Comparison of ENCODE assay signal across 2 cellular contexts in genomic region chr7:39734605-39735004, GRCh38.
TF ChIP-seq lines count a peak whose summit lies in the region.

No MANE protein-coding gene starts in this region.

TF ChIP-seq in IMR-90, 13 proteins besides CTCF, POLR2A, EP300 and RAD21 (continued from another document):
- TF ChIP-seq USF2 (IDR thresholded peaks at IDR 0.05; ENCODE audit: low read depth, low read length) (no peak), ELK1 (IDR thresholded peaks at IDR 0.05; ENCODE audit: borderline replicate concordance, low read depth, low read length) (no peak), BHLHE40 (IDR thresholded peaks at IDR 0.05; ENCODE audit: low read depth, low read length) (no peak), FOS (IDR thresholded peaks at IDR 0.05; ENCODE audit: low read depth, low read length) (no peak), RFX5 (IDR thresholded peaks at IDR 0.05; ENCODE audit: low read depth, low read length) (no peak)

TF ChIP-seq in K562, 482 proteins besides CTCF, POLR2A, EP300 and RAD21:
- TF ChIP-seq ZNF280A (IDR thresholded peaks at IDR 0.05; ENCODE audit: low read depth, partially characterized antibody) (no peak), STAG1 (CRISPR knock-in tag; IDR thresholded peaks at IDR 0.05; ENCODE audit: borderline replicate concordance) (no peak), EHMT2 (IDR thresholded peaks at IDR 0.05) (no peak), MYBL2 (IDR thresholded peaks at IDR 0.05; ENCODE audit: low read depth) (no peak), MYBL2 (CRISPR knock-in tag; IDR thresholded peaks at IDR 0.05; ENCODE audit: borderline replicate concordance) (no peak), ASH1L (IDR thresholded peaks at IDR 0.05; ENCODE audit: borderline replicate concordance, low read depth, partially characterized antibody) (no peak), PRMT5 (CRISPR knock-in tag; IDR thresholded peaks at IDR 0.05) (no peak), ADNP (tag; IDR thresholded peaks at IDR 0.05) (no peak), ZNF140 (CRISPR knock-in tag; IDR thresholded peaks at IDR 0.05) (no peak), MTF1 (CRISPR knock-in tag; IDR thresholded peaks at IDR 0.05; ENCODE audit: borderline replicate concordance) (no peak), NELFE (IDR thresholded peaks at IDR 0.05; ENCODE audit: insufficient read depth, insufficient read length) (no peak), MLLT1 (IDR thresholded peaks at IDR 0.05) (no peak), CBX8 (IDR thresholded peaks at IDR 0.05; ENCODE audit: borderline replicate concordance, extremely low read depth, low read depth, low read length, poor library complexity, severe bottlenecking) (no peak), SNRNP70 (optimal IDR thresholded peaks at IDR 0.05; ENCODE audit: low read depth, low read length) (no peak), NUFIP1 (IDR thresholded peaks at IDR 0.05; ENCODE audit: partially characterized antibody) (no peak), ZNF76 (CRISPR knock-in tag; IDR thresholded peaks at IDR 0.05; ENCODE audit: borderline replicate concordance) (no peak), NFYB (IDR thresholded peaks at IDR 0.05; ENCODE audit: extremely low read depth, insufficient read length) (no peak), HDGF (IDR thresholded peaks at IDR 0.05) (no peak)
- TF ChIP-seq, protein P1, sequence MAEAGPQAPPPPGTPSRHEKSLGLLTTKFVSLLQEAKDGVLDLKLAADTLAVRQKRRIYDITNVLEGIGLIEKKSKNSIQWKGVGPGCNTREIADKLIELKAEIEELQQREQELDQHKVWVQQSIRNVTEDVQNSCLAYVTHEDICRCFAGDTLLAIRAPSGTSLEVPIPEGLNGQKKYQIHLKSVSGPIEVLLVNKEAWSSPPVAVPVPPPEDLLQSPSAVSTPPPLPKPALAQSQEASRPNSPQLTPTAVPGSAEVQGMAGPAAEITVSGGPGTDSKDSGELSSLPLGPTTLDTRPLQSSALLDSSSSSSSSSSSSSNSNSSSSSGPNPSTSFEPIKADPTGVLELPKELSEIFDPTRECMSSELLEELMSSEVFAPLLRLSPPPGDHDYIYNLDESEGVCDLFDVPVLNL (CRISPR knock-in tag; IDR thresholded peaks at IDR 0.05; ENCODE audit: low read depth): no peak
